ENCODE assay signal across 13 cellular contexts in the genomic region with DNA sequence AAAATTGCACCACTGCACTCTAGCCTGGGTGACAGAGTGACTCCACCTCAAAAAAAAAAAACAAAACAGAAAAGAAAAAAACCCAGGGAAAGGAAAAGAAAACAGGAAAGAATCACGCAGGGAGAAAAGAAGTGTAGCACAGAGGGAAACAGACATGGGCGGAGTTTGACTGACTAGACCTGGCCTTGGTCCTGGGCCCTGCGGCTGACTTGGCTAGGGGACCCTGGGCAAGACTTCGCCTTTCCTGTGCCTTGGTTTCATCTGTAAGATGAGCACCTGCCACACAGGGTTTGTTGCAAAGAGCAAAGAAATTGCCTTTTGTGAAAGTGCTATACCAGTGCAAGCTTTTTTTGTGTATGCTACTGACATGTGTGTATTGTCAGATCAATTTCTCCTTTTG.
"Had no signal": no experiment of that assay in that cellular context is flagged by ENCODE, and none has a peak within 500 bp of the region (broad histone marks: within the 10 kb centered on the region; RNA-seq: fewer than 3 reads in every experiment).

No MANE protein-coding gene starts in this region.

- H3K36me3 Mint-ChIP-seq: activated naive CD8-positive, alpha-beta T cell treated with anti-CD3 and anti-CD28 coated beads, Interleukin-2, amount 10 ng/mL, durations not matched to agents 7 days and 5 days; T-cell had no signal

- H3K4me3 Mint-ChIP-seq: activated naive CD8-positive, alpha-beta T cell treated with anti-CD3 and anti-CD28 coated beads, Interleukin-2, amount 10 ng/mL, durations not matched to agents 7 days and 5 days; activated T-helper 1 cell treated with anti-CD3 and anti-CD28 coated beads, Interleukin-12 subunit alpha, Interleukin-12 subunit beta, Interleukin-2, Interleukin-4 antibody, amounts not matched to agents 30 ng/mL and 10 ng/mL and 1 ng/mL, durations not matched to agents 14 hours and 24 hours and 36 hours; T-cell had no signal

- H3K4me1 ChIP-seq: gastroesophageal sphincter, right atrium auricular region had no signal

- H3K27ac Mint-ChIP-seq: activated naive CD8-positive, alpha-beta T cell treated with anti-CD3 and anti-CD28 coated beads, Interleukin-2, amount 10 ng/mL, durations not matched to agents 7 days and 5 days; activated T-helper 1 cell treated with anti-CD3 and anti-CD28 coated beads, Interleukin-12 subunit alpha, Interleukin-12 subunit beta, Interleukin-2, Interleukin-4 antibody, amounts not matched to agents 30 ng/mL and 10 ng/mL and 1 ng/mL, durations not matched to agents 14 hours and 24 hours and 36 hours; T-cell had no signal

- ATAC-seq: gastroesophageal sphincter, left colon, T-cell had no signal

- H3K9me3 ChIP-seq: gastroesophageal sphincter, right atrium auricular region, transverse colon had no signal

- H3K4me3 ChIP-seq: dorsolateral prefrontal cortex, gastroesophageal sphincter, right atrium auricular region, transverse colon had no signal

- DNase-seq: activated CD4-positive, CD25-positive, alpha-beta regulatory T cell treated with anti-CD3 and anti-CD28 coated beads, Interleukin-2, amount 50 U/mL, for 72 hours; activated naive CD8-positive, alpha-beta T cell treated with anti-CD3 and anti-CD28 coated beads, Interleukin-2, amount 10 ng/mL, durations not matched to agents 7 days and 5 days; left colon; posterior cingulate gyrus; stimulated activated CD4-positive, alpha-beta T cell treated with anti-CD3 and anti-CD28 coated beads, Interleukin-4, amount 100 ng/mL, for 1 hour; stimulated activated naive CD4-positive, alpha-beta T cell treated with Interleukin-2 at 50 U/mL for 16 hours; T-cell; T-helper 9 cell; transverse colon had no signal

- H3K27ac ChIP-seq: dorsolateral prefrontal cortex, gastroesophageal sphincter, right atrium auricular region, transverse colon had no signal

- H3K9me3 Mint-ChIP-seq: activated naive CD8-positive, alpha-beta T cell treated with anti-CD3 and anti-CD28 coated beads, Interleukin-2, amount 10 ng/mL, durations not matched to agents 7 days and 5 days; activated T-helper 1 cell treated with anti-CD3 and anti-CD28 coated beads, Interleukin-12 subunit alpha, Interleukin-12 subunit beta, Interleukin-2, Interleukin-4 antibody, amounts not matched to agents 30 ng/mL and 10 ng/mL and 1 ng/mL, durations not matched to agents 14 hours and 24 hours and 36 hours; T-cell had no signal

- H3K36me3 ChIP-seq: gastroesophageal sphincter, right atrium auricular region, transverse colon had no signal
